ENCODE assay signal across 1 cellular context in the genomic region with DNA sequence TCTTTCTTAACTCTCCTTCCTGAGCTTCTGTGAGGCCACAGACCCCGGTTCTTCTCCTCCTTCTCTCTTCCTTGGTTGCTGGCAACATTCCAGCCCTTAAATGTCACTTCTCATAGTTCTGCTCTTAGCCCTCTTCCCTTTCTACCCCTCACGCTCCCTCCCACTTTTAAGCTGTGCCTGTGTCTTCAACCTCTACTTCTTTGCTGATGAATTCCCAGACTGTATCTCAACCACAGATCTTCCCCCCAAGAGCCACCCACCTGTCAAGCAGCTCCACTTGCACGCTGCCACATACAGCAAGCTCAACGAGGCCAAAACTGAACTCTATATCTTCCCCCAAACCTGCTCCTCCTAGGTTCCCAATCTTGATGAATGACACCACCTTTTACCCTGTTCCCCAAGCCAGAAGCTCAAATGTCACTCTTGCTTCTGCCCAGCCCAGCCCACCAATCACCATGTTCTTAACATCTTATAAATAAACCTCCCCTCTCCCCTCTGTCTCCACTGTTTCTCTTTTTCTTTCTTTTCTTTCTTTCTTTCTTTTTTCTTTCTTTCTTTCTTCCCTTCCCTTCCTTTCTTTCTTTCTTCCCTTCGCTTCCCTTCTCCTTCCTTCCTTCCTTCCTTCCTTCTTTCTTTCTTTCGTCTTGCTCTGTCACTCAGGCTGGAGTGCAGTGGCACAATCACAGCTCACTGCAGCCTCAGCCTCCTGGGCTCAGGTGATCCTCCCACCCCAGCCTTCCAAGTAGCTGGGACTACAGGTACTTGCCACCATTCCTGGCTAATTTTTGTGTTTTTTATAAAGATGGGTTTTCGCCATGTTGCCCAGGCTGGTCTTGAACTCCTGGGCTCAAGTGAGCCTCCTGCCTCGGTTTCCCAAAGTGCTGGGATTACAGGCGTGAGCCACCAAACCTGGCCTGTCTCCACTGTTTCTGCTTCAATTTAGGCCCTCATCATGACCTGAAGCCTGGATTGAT.
TF ChIP-seq lines count a peak whose summit lies in the region.

No MANE protein-coding gene starts in this region.

TF ChIP-seq in HepG2, 621 proteins besides CTCF, POLR2A, EP300 and RAD21:
- no peak for TF ChIP-seq ETV6 (CRISPR knock-in tag; conservative IDR thresholded peaks at IDR 0.05)
- TF ChIP-seq, protein P1, sequence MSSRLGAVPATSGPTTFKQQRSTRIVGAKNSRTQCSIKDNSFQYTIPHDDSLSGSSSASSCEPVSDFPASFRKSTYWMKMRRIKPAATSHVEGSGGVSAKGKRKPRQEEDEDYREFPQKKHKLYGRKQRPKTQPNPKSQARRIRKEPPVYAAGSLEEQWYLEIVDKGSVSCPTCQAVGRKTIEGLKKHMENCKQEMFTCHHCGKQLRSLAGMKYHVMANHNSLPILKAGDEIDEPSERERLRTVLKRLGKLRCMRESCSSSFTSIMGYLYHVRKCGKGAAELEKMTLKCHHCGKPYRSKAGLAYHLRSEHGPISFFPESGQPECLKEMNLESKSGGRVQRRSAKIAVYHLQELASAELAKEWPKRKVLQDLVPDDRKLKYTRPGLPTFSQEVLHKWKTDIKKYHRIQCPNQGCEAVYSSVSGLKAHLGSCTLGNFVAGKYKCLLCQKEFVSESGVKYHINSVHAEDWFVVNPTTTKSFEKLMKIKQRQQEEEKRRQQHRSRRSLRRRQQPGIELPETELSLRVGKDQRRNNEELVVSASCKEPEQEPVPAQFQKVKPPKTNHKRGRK (CRISPR knock-in tag; IDR thresholded peaks at IDR 0.05): peak; percentile 75; the same call in 1 of the 2 replicates
TF ChIP-seq in HepG2: peak in this region for 1.
